Comparison of ENCODE assay signal across 1 cellular context in genomic region chr1:205121660-205122488, GRCh38.
A peak's percentile ranks its signal among the peaks of the same experiment; 100 is the strongest.
TF ChIP-seq lines count a peak whose summit lies in the region.

TSS of gene RBBP5 (minus strand) at chr1:205121978. CDS start at chr1:205121873, 105 bp downstream.

TF ChIP-seq in HEK293, 187 proteins besides CTCF, POLR2A, EP300 and RAD21 (continued from another document and continues in another):
- TF ChIP-seq ZNF184 (tag by site-specific recombination; IDR thresholded peaks at IDR 0.05) (peak; percentile 92), YY1 (tag by site-specific recombination; IDR thresholded peaks at IDR 0.05) (peak; percentile 93), SETDB1 (IDR thresholded peaks at IDR 0.05; ENCODE audit: insufficient read length, low read length) (peak; percentile 28), INSM2 (tag by site-specific recombination; IDR thresholded peaks at IDR 0.05) (peak; percentile 92), PRDM1 (tag by site-specific recombination; IDR thresholded peaks at IDR 0.05) (peak; percentile 73), ZNF624 (tag by site-specific recombination; IDR thresholded peaks at IDR 0.05) (peak; percentile 87; the same call in 1 of the 2 replicates), ZNF416 (tag by site-specific recombination; IDR thresholded peaks at IDR 0.05) (no peak; the same call in 1 of the 2 replicates), ZNF302 (tag by site-specific recombination; IDR thresholded peaks at IDR 0.05; ENCODE audit: low read depth) (peak; percentile 65; the same call in 1 of the 2 replicates), ZNF292 (tag by site-specific recombination; IDR thresholded peaks at IDR 0.05; ENCODE audit: borderline replicate concordance, low read depth) (no peak), ZBTB26 (tag by site-specific recombination; optimal IDR thresholded peaks at IDR 0.05) (peak; percentile 75), ZNF654 (tag by site-specific recombination; IDR thresholded peaks at IDR 0.05; ENCODE audit: low read depth) (peak; percentile 41; the same call in 1 of the 2 replicates), ZIC2 (tag by site-specific recombination; IDR thresholded peaks at IDR 0.05) (0 out of 2 replicates have a peak, but pooled peaks have one; percentile 30), ZNF335 (tag by site-specific recombination; conservative IDR thresholded peaks at IDR 0.05) (peak; percentile 100), PATZ1 (tag by site-specific recombination; IDR thresholded peaks at IDR 0.05) (peak; percentile 75; the same call in 1 of the 2 replicates), ZNF148 (tag by site-specific recombination; IDR thresholded peaks at IDR 0.05; ENCODE audit: borderline replicate concordance) (peak; percentile 95), ZNF48 (tag by site-specific recombination; IDR thresholded peaks at IDR 0.05) (no peak), ZNF530 (tag by site-specific recombination; IDR thresholded peaks at IDR 0.05; ENCODE audit: low read depth) (no peak), ZNF585B (tag by site-specific recombination; IDR thresholded peaks at IDR 0.05) (no peak), ZNF10 (tag by site-specific recombination; IDR thresholded peaks at IDR 0.05) (peak; percentile 85; the same call in 1 of the 2 replicates), ZBTB44 (tag by site-specific recombination; IDR thresholded peaks at IDR 0.05) (peak; percentile 94), OVOL3 (tag by site-specific recombination; IDR thresholded peaks at IDR 0.05) (peak; percentile 63; the same call in 1 of the 2 replicates), REST (tag by site-specific recombination; IDR thresholded peaks at IDR 0.05) (peak; percentile 79), ZNF324 (tag by site-specific recombination; IDR thresholded peaks at IDR 0.05) (peak; percentile 100), ZNF548 (tag by site-specific recombination; IDR thresholded peaks at IDR 0.05) (no peak), ZNF391 (tag by site-specific recombination; IDR thresholded peaks at IDR 0.05; ENCODE audit: borderline replicate concordance, low read depth) (peak; percentile 98), ZNF707 (tag by site-specific recombination; IDR thresholded peaks at IDR 0.05) (no peak), ZNF214 (tag by site-specific recombination; IDR thresholded peaks at IDR 0.05; ENCODE audit: borderline replicate concordance) (no peak), ZNF510 (tag by site-specific recombination; IDR thresholded peaks at IDR 0.05; ENCODE audit: insufficient replicate concordance) (no peak), ZNF555 (tag by site-specific recombination; conservative IDR thresholded peaks at IDR 0.05) (no peak), WT1 (tag by site-specific recombination; IDR thresholded peaks at IDR 0.05) (peak; percentile 51; the same call in 1 of the 2 replicates), ZFP69B (tag by site-specific recombination; IDR thresholded peaks at IDR 0.05) (peak; percentile 93), GLI4 (tag by site-specific recombination; IDR thresholded peaks at IDR 0.05) (peak; percentile 97), ZBTB17 (tag by site-specific recombination; IDR thresholded peaks at IDR 0.05) (peak; percentile 96), ZNF266 (tag by site-specific recombination; IDR thresholded peaks at IDR 0.05; ENCODE audit: low read depth) (no peak), ZNF768 (tag by site-specific recombination; IDR thresholded peaks at IDR 0.05) (0 out of 2 replicates have a peak, but pooled peaks have one; percentile 24), ZNF677 (tag by site-specific recombination; IDR thresholded peaks at IDR 0.05) (no peak), MEIS1 (CRISPR knock-in tag; IDR thresholded peaks at IDR 0.05; ENCODE audit: borderline replicate concordance) (no peak), SCRT1 (tag by site-specific recombination; IDR thresholded peaks at IDR 0.05; ENCODE audit: borderline replicate concordance) (0 out of 2 replicates have a peak, but pooled peaks have one; percentile 58), ZBTB8A (tag by site-specific recombination; IDR thresholded peaks at IDR 0.05) (peak; percentile 80), ZNF26 (tag by site-specific recombination; IDR thresholded peaks at IDR 0.05) (0 out of 2 replicates have a peak, but pooled peaks have one; percentile 24), ZNF140 (tag by site-specific recombination; IDR thresholded peaks at IDR 0.05) (no peak), ZBTB7A (tag by site-specific recombination; IDR thresholded peaks at IDR 0.05; ENCODE audit: low read depth) (peak; percentile 96), BCL11B (tag by site-specific recombination; IDR thresholded peaks at IDR 0.05; ENCODE audit: low read depth) (peak; percentile 67), ZNF280D (tag by site-specific recombination; IDR thresholded peaks at IDR 0.05) (peak; percentile 80; the same call in 1 of the 2 replicates), ZSCAN30 (tag by site-specific recombination; IDR thresholded peaks at IDR 0.05) (peak; percentile 99)
